In genomic region chr19:18738961-18739690, GRCh38 we compare ENCODE assay signal across 14 cellular contexts. TPM values are rescaled to one million over a fixed set of nuclear protein-coding genes. Genes with fewer than 3 reads are reported as not detected.
DNase-seq lines count a peak whose midpoint lies in the region; ATAC-seq and TF ChIP-seq lines count a peak whose summit lies in the region.
"Had no signal": no experiment of that assay in that cellular context is flagged by ENCODE, and none has a peak within 500 bp of the region (broad histone marks: within the 10 kb centered on the region; RNA-seq: fewer than 3 reads in every experiment).

No MANE protein-coding gene starts in this region.

- ATAC-seq in natural killer cell treated with Interleukin-12 subunit alpha and Interleukin-12 subunit beta and Interleukin-15 and Interleukin-18, amount 100 ng/mL, for 72 hours: no peak
- ATAC-seq in natural killer cell: no peak

- H3K36me3 ChIP-seq in NT2/D1 (ENCODE audit: insufficient read depth, insufficient read length, low read length): peaks cover 2% of the 10 kb centered on the region
- no peaks in the 10 kb centered on the region for H3K36me3 ChIP-seq in hepatocyte (replicated peaks; ENCODE audit: insufficient read depth, low read depth)
- H3K36me3 ChIP-seq: BE2C had no signal

- H3K4me1 Mint-ChIP-seq in natural killer cell treated with Interleukin-12 subunit alpha and Interleukin-12 subunit beta and Interleukin-15 and Interleukin-18, amount 100 ng/mL, for 72 hours (ENCODE audit: low read depth in 2 of 2): peaks cover 0 to 3% of the 10 kb centered on the region in 2 donors
- H3K4me1 Mint-ChIP-seq in natural killer cell: no peaks in the 10 kb centered on the region

- H3K4me2 ChIP-seq in hepatocyte: no peak overlapping the region

- peak overlapping the region; percentile 2 for H3K9ac ChIP-seq in NT2/D1 (ENCODE audit: insufficient read length, low read depth)
- H3K9ac ChIP-seq: GM23248 had no signal

- H3K9me3 ChIP-seq in NT2/D1 (ENCODE audit: insufficient read depth, low read length) (no peaks in the 10 kb centered on the region), hepatocyte (ENCODE audit: low read depth) (no peaks in the 10 kb centered on the region)
- H3K9me3 ChIP-seq: BE2C had no signal

- H3K9me2 ChIP-seq in hepatocyte (replicated peaks; ENCODE audit: insufficient read depth): no peaks in the 10 kb centered on the region

- no peak for TF ChIP-seq CTCF in natural killer cell (IDR thresholded peaks at IDR 0.05)
- no peak for TF ChIP-seq CTCF in hepatocyte (IDR thresholded peaks at IDR 0.05; ENCODE audit: poor library complexity)
- no peak for TF ChIP-seq CTCF in GM13977 (IDR thresholded peaks at IDR 0.05; ENCODE audit: extremely low read depth, insufficient read depth, missing control alignments)

- H4K20me1 ChIP-seq in hepatocyte (ENCODE audit: insufficient read depth, poor library complexity, severe bottlenecking): no peaks in the 10 kb centered on the region

- H3K27me3 ChIP-seq in NT2/D1 (ENCODE audit: insufficient read depth, insufficient read length) (no peaks in the 10 kb centered on the region), hepatocyte (no peaks in the 10 kb centered on the region)
- H3K27me3 ChIP-seq: BE2C had no signal

- H3K79me2 ChIP-seq in hepatocyte: peaks cover 25% of the 10 kb centered on the region

- in situ Hi-C loops in ACHN (cut with HindIII; ENCODE audit: low pct_ligation_motif_present, low pct_unique_long_range_greater_than_20kb, low sequenced_read_pairs): no loop called here
- in situ Hi-C loops in GM13977 (cut with MboI; ENCODE audit: low pct_unique_long_range_greater_than_20kb, low sequenced_read_pairs, unreplicated experiment): no loop called here

- no peaks in the 10 kb centered on the region for H3K36me3 Mint-ChIP-seq in natural killer cell treated with Interleukin-12 subunit alpha and Interleukin-12 subunit beta and Interleukin-15 and Interleukin-18, amount 100 ng/mL, for 72 hours
- H3K36me3 Mint-ChIP-seq in natural killer cell: no peaks in the 10 kb centered on the region

- no peak overlapping the region for H3K27ac Mint-ChIP-seq in natural killer cell treated with Interleukin-12 subunit alpha and Interleukin-12 subunit beta and Interleukin-15 and Interleukin-18, amount 100 ng/mL, for 72 hours
- no peak overlapping the region for H3K27ac Mint-ChIP-seq in natural killer cell
- H3K27ac Mint-ChIP-seq: CD8-positive, alpha-beta memory T cell had no signal

- no peak overlapping the region for H3K4me3 ChIP-seq in NT2/D1 (ENCODE audit: insufficient read length, low read depth)
- no peak overlapping the region for H3K4me3 ChIP-seq in hepatocyte
- H3K4me3 ChIP-seq: GM23248 had no signal

- H2AFZ ChIP-seq in hepatocyte: no peak overlapping the region
- H2AFZ ChIP-seq: GM23248 had no signal

- WGBS in hepatocyte (ENCODE audit: low lambda C conversion rate, missing lambda C conversion rate): 95% methylated on average over 18 of the region's 20 CpGs

- peaks cover 10% of the 10 kb centered on the region for H3K4me1 ChIP-seq in NT2/D1 (ENCODE audit: insufficient read depth, insufficient read length)
- peaks cover 60% of the 10 kb centered on the region for H3K4me1 ChIP-seq in hepatocyte (ENCODE audit: insufficient read depth)

- H3K4me3 Mint-ChIP-seq in natural killer cell treated with Interleukin-12 subunit alpha and Interleukin-12 subunit beta and Interleukin-15 and Interleukin-18, amount 100 ng/mL, for 72 hours: no peak overlapping the region
- no peak overlapping the region for H3K4me3 Mint-ChIP-seq in natural killer cell
- H3K4me3 Mint-ChIP-seq: CD8-positive, alpha-beta memory T cell had no signal

- peak overlapping the region; percentile 92 for H3K27ac ChIP-seq in hepatocyte
- H3K27ac ChIP-seq: GM23248 had no signal

- DNase-seq in natural killer cell treated with Interleukin-12 subunit alpha and Interleukin-12 subunit beta and Interleukin-15 and Interleukin-18, amount 100 ng/mL, for 72 hours (ENCODE audit: low spot score): peak; percentile 20
- DNase-seq in natural killer cell: no peak
- DNase-seq in NT2/D1 (ENCODE audit: low read depth, low spot score): no peak
- DNase-seq in hepatocyte (ENCODE audit: low spot score): no peak
- no peak for DNase-seq in T-helper 2 cell
- no peak for DNase-seq in ACHN
- DNase-seq in GM13977 (ENCODE audit: low spot score): no peak
- DNase-seq: BE2C; CD8-positive, alpha-beta memory T cell; DMS53; GM23248; H7 had no signal

- no peaks in the 10 kb centered on the region for H3K9me3 Mint-ChIP-seq in natural killer cell treated with Interleukin-12 subunit alpha and Interleukin-12 subunit beta and Interleukin-15 and Interleukin-18, amount 100 ng/mL, for 72 hours
- no peaks in the 10 kb centered on the region for H3K9me3 Mint-ChIP-seq in natural killer cell
- H3K9me3 Mint-ChIP-seq: CD8-positive, alpha-beta memory T cell had no signal

- no peaks in the 10 kb centered on the region for H3K27me3 Mint-ChIP-seq in natural killer cell treated with Interleukin-12 subunit alpha and Interleukin-12 subunit beta and Interleukin-15 and Interleukin-18, amount 100 ng/mL, for 72 hours
- H3K27me3 Mint-ChIP-seq in natural killer cell (ENCODE audit: low read depth in 2 of 2): no peaks in the 10 kb centered on the region
- H3K27me3 Mint-ChIP-seq: CD8-positive, alpha-beta memory T cell had no signal

- intact Hi-C loops in natural killer cell (cut with micrococcal nuclease): no loop called here

RNA-seq across cellular contexts. Expression of gene COMP, which starts 52.0 kb away (rescaled TPM):
- not detected for total RNA-seq in natural killer cell treated with Interleukin-12 subunit alpha and Interleukin-12 subunit beta and Interleukin-15 and Interleukin-18, amount 100 ng/mL, for 72 hours
- total RNA-seq in natural killer cell (not detected), hepatocyte (2.8 and 3.0 TPM in 2 replicates)
- polyA plus RNA-seq in hepatocyte: 12.5 and 16.3 TPM in 2 replicates
- total RNA-seq: CD8-positive, alpha-beta memory T cell; Daoy; H7; HT1080 had no signal
- polyA plus RNA-seq: CD8-positive, alpha-beta memory T cell had no signal

RNA-seq across cellular contexts. Expression of gene CRTC1, which starts 55.6 kb away (rescaled TPM):
- 1 to 10 TPM; 7.6 to 9.3 TPM for total RNA-seq in natural killer cell treated with Interleukin-12 subunit alpha and Interleukin-12 subunit beta and Interleukin-15 and Interleukin-18, amount 100 ng/mL, for 72 hours
- total RNA-seq in natural killer cell: 10 to 100 TPM; 14.1 to 17.0 (median 14.3) TPM
- total RNA-seq in hepatocyte: 2.0 and 2.5 TPM in 2 replicates
- 4.5 and 4.8 TPM in 2 replicates for polyA plus RNA-seq in hepatocyte
